12 cellular contexts compared by ENCODE assay signal in genomic region chr15:85479071-85479647, GRCh38.
A peak's percentile ranks its signal among the peaks of the same experiment; 100 is the strongest.
DNase-seq lines count a peak whose midpoint lies in the region; ATAC-seq and TF ChIP-seq lines count a peak whose summit lies in the region.
"Had no signal": no experiment of that assay in that cellular context is flagged by ENCODE, and none has a peak within 500 bp of the region (broad histone marks: within the 10 kb centered on the region; RNA-seq: fewer than 3 reads in every experiment).

No MANE protein-coding gene starts in this region.

- no peaks in the 10 kb centered on the region for H3K9me3 ChIP-seq in cardiac muscle cell (ENCODE audit: low read depth)
- no peaks in the 10 kb centered on the region for H3K9me3 ChIP-seq in right atrium auricular region
- no peaks in the 10 kb centered on the region for H3K9me3 ChIP-seq in upper lobe of right lung
- H3K9me3 ChIP-seq in psoas muscle = no peaks in the 10 kb centered on the region
- H3K9me3 ChIP-seq: BLaER1, pancreas had no signal

- intact Hi-C loops in Right ventricle myocardium superior (cut with DNase I) (loop anchor here (10.0 kb wide), 1 partner anchor 154 kb away; no protein-coding TSS in a partner anchor), upper lobe of right lung (cut with DNase I) (no loop called here), psoas muscle (cut with DNase I) (no loop called here)

- WGBS in psoas muscle, 3 donors = 30 to 37% (median 32%) methylated on average over 4 of the region's 4 CpGs

- H3K4me3 ChIP-seq in cardiac muscle cell (no peak overlapping the region), right atrium auricular region (no peak overlapping the region), upper lobe of right lung (no peak overlapping the region), psoas muscle (no peak overlapping the region)
- H3K4me3 ChIP-seq: BLaER1, pancreas had no signal

- H3K4me1 ChIP-seq in cardiac muscle cell (ENCODE audit: low read depth) = peaks cover 18% of the 10 kb centered on the region
- peaks cover 3 to 56% of the 10 kb centered on the region in 2 donors for H3K4me1 ChIP-seq in right atrium auricular region
- peaks cover 48% of the 10 kb centered on the region for H3K4me1 ChIP-seq in upper lobe of right lung
- H3K4me1 ChIP-seq in psoas muscle = peaks cover 23% of the 10 kb centered on the region

- peak in 1 of 2 donors; percentile 78 for DNase-seq in cardiac muscle cell (ENCODE audit: low read depth in 1 of 2, low spot score in 1 of 2)
- no peak for DNase-seq in Right ventricle myocardium superior
- DNase-seq in right atrium auricular region (ENCODE audit: low spot score) = no peak
- no peak for DNase-seq in upper lobe of right lung
- DNase-seq in hypothalamus (lab: John Stamatoyannopoulos, UW) = no peak
- no peak for DNase-seq in psoas muscle
- DNase-seq: activated CD8-positive, alpha-beta memory T cell treated with anti-CD3 and anti-CD28 coated beads, Interleukin-2, amount 10 ng/mL, durations not matched to agents 7 days and 5 days; NCI-H446 treated with DMSO at 0.1 percent for 48 hours; pancreas had no signal

- peak overlapping the region; percentile 42 for H3K27ac ChIP-seq in cardiac muscle cell
- peak overlapping the region; percentile 34 to 43 for H3K27ac ChIP-seq in right atrium auricular region
- peak overlapping the region; percentile 9 for H3K27ac ChIP-seq in upper lobe of right lung
- H3K27ac ChIP-seq in psoas muscle = no peak overlapping the region
- H3K27ac ChIP-seq: BLaER1, pancreas had no signal

- H3K36me3 ChIP-seq in cardiac muscle cell (no peaks in the 10 kb centered on the region), right atrium auricular region (no peaks in the 10 kb centered on the region), upper lobe of right lung (no peaks in the 10 kb centered on the region), psoas muscle (ENCODE audit: insufficient read depth in 1 of 2, low read depth in 1 of 2) (no peaks in the 10 kb centered on the region)
- H3K36me3 ChIP-seq: BLaER1, pancreas had no signal

- no peak for ATAC-seq in Right ventricle myocardium superior (ENCODE audit: poor library complexity)
- peak; percentile 55 for ATAC-seq in SK-N-SH treated with all-trans-retinoic acid at 6 μM for 48 hours
- peak; percentile 48 for ATAC-seq in upper lobe of right lung
- ATAC-seq in esophagus mucosa = no peak
- ATAC-seq in psoas muscle = no peak
- ATAC-seq: activated CD8-positive, alpha-beta memory T cell treated with anti-CD3 and anti-CD28 coated beads, Interleukin-2, amount 10 ng/mL, durations not matched to agents 7 days and 5 days; pancreas had no signal

- H3K27me3 ChIP-seq in cardiac muscle cell (no peaks in the 10 kb centered on the region), right atrium auricular region (no peaks in the 10 kb centered on the region), upper lobe of right lung (no peaks in the 10 kb centered on the region), psoas muscle (ENCODE audit: insufficient read depth in 3 of 3, low read length in 2 of 3) (no peaks in the 10 kb centered on the region)
- H3K27me3 ChIP-seq: BLaER1, pancreas had no signal

- TF ChIP-seq CTCF in cardiac muscle cell (IDR thresholded peaks at IDR 0.05; ENCODE audit: low read depth, low read length) (no peak), right atrium auricular region (IDR thresholded peaks at IDR 0.05) (no peak), upper lobe of right lung (IDR thresholded peaks at IDR 0.05) (no peak), psoas muscle (IDR thresholded peaks at IDR 0.05) (no peak)

TF ChIP-seq in SK-N-SH treated with all-trans-retinoic acid at 6 μM for 48 hours, 23 proteins besides CTCF, POLR2A, EP300 and RAD21:
- TF ChIP-seq ZC3H10 (CRISPR knock-in tag; IDR thresholded peaks at IDR 0.05) (no peak), TSHZ2 (CRISPR knock-in tag; IDR thresholded peaks at IDR 0.05) (no peak), ESRRG (CRISPR knock-in tag; IDR thresholded peaks at IDR 0.05) (no peak), SNAI2 (CRISPR knock-in tag; IDR thresholded peaks at IDR 0.05) (no peak), BACH2 (CRISPR knock-in tag; IDR thresholded peaks at IDR 0.05; ENCODE audit: borderline replicate concordance) (no peak), ZFP30 (CRISPR knock-in tag; IDR thresholded peaks at IDR 0.05) (no peak), ZNF70 (CRISPR knock-in tag; IDR thresholded peaks at IDR 0.05) (no peak), TCF4 (CRISPR knock-in tag; IDR thresholded peaks at IDR 0.05; ENCODE audit: borderline replicate concordance) (no peak), ZNF8 (CRISPR knock-in tag; IDR thresholded peaks at IDR 0.05) (no peak), CSRNP3 (CRISPR knock-in tag; IDR thresholded peaks at IDR 0.05) (no peak)

Comparison
In these comparisons a context has a peak if more than half of its experiments do, and no peak if none do; other contexts are left out.
1. ATAC-seq: peak in SK-N-SH treated with all-trans-retinoic acid at 6 μM for 48 hours (single experiment) and upper lobe of right lung (single experiment); none in Right ventricle myocardium superior (single experiment), esophagus mucosa (single experiment) and psoas muscle (0 of 4).